In genomic region chr6:160197662-160198061, GRCh38 we compare ENCODE assay signal across 40 cellular contexts.
"Had no signal": no experiment of that assay in that cellular context is flagged by ENCODE, and none has a peak within 500 bp of the region (broad histone marks: within the 10 kb centered on the region; RNA-seq: fewer than 3 reads in every experiment).

No MANE protein-coding gene starts in this region.

- H3K4me3 ChIP-seq: adrenal gland, ascending aorta, body of pancreas, breast epithelium, cardiac muscle cell had no signal

- H3K27ac Mint-ChIP-seq: activated naive CD4-positive, alpha-beta T cell treated with anti-CD3 and anti-CD28 coated beads for 36 hours; activated naive CD4-positive, alpha-beta T cell treated with anti-CD3 and anti-CD28 coated beads, Interleukin-2, amount 10 ng/mL, durations not matched to agents 7 days and 5 days; activated naive CD4-positive, alpha-beta T cell treated with anti-CD3 and anti-CD28 coated beads, Interleukin-2, amount 50 U/mL, for 24 hours; activated naive CD4-positive, alpha-beta T cell treated with anti-CD3 and anti-CD28 coated beads, Interleukin-2, amount 50 U/mL, for 72 hours; activated naive CD8-positive, alpha-beta T cell; activated naive CD8-positive, alpha-beta T cell treated with anti-CD3 and anti-CD28 coated beads for 36 hours; activated naive CD8-positive, alpha-beta T cell treated with anti-CD3 and anti-CD28 coated beads, Interleukin-2, amount 10 ng/mL, durations not matched to agents 7 days and 5 days; activated naive CD8-positive, alpha-beta T cell treated with anti-CD3 and anti-CD28 coated beads, Interleukin-2, amount 50 U/mL, for 24 hours; activated T-cell treated with anti-CD3 and anti-CD28 coated beads, Interleukin-2, amount 50 U/mL, for 24 hours; activated T-cell treated with anti-CD3 and anti-CD28 coated beads, Interleukin-2, amount 50 U/mL, for 72 hours; activated T-helper 1 cell treated with anti-CD3 and anti-CD28 coated beads, Interleukin-12 subunit alpha, Interleukin-12 subunit beta, Interleukin-2, Interleukin-4 antibody, amounts not matched to agents 30 ng/mL and 10 ng/mL and 1 ng/mL, durations not matched to agents 14 hours and 24 hours and 36 hours; activated T-helper 17 cell treated with anti-CD3 and anti-CD28 coated beads, Interleukin-2, amount 50 U/mL, for 72 hours; activated T-helper 2 cell treated with anti-CD3 and anti-CD28 coated beads, Interferon-gamma antibody, Interleukin-2, Interleukin-4, amounts not matched to agents 10 μg/mL and 5 μg/mL and 100 μg/mL, durations not matched to agents 14 hours and 24 hours and 36 hours had no signal

- H3K4me1 Mint-ChIP-seq: activated naive CD4-positive, alpha-beta T cell treated with anti-CD3 and anti-CD28 coated beads, Interleukin-2, amount 10 ng/mL, durations not matched to agents 7 days and 5 days; activated naive CD4-positive, alpha-beta T cell treated with anti-CD3 and anti-CD28 coated beads, Interleukin-2, amount 50 U/mL, for 24 hours; activated naive CD8-positive, alpha-beta T cell treated with anti-CD3 and anti-CD28 coated beads, Interleukin-2, amount 10 ng/mL, durations not matched to agents 7 days and 5 days; activated naive CD8-positive, alpha-beta T cell treated with anti-CD3 and anti-CD28 coated beads, Interleukin-2, amount 50 U/mL, for 24 hours; activated T-helper 17 cell treated with anti-CD3 and anti-CD28 coated beads, Interleukin-2, amount 50 U/mL, for 72 hours; central memory CD8-positive, alpha-beta T cell had no signal

- H3K36me3 Mint-ChIP-seq: activated naive CD8-positive, alpha-beta T cell treated with anti-CD3 and anti-CD28 coated beads, Interleukin-2, amount 10 ng/mL, durations not matched to agents 7 days and 5 days; brain had no signal

- H3K27ac ChIP-seq: adrenal gland, ascending aorta, brain microvascular endothelial cell, breast epithelium, cardiac muscle cell had no signal

- H3K36me3 ChIP-seq: adrenal gland, ascending aorta, brain microvascular endothelial cell, breast epithelium, cardiac muscle cell had no signal

- ATAC-seq: activated naive CD4-positive, alpha-beta T cell treated with anti-CD3 and anti-CD28 coated beads, Interleukin-2, amount 50 U/mL, for 72 hours; activated naive CD8-positive, alpha-beta T cell treated with anti-CD3 and anti-CD28 coated beads, Interleukin-2, amount 50 U/mL, for 24 hours; activated T-cell treated with anti-CD3 and anti-CD28 coated beads, Interleukin-2, amount 50 U/mL, for 4 hours; activated T-cell treated with anti-CD3 and anti-CD28 coated beads, Interleukin-2, amount 50 U/mL, for 72 hours; activated T-helper 17 cell treated with anti-CD3 and anti-CD28 coated beads, Interleukin-2, amount 50 U/mL, for 72 hours; body of pancreas had no signal

- H3K27me3 ChIP-seq: adrenal gland, ascending aorta, body of pancreas, brain microvascular endothelial cell, breast epithelium, cardiac muscle cell had no signal

- H3K4me3 Mint-ChIP-seq: activated naive CD4-positive, alpha-beta T cell treated with anti-CD3 and anti-CD28 coated beads for 36 hours; activated naive CD4-positive, alpha-beta T cell treated with anti-CD3 and anti-CD28 coated beads, Interleukin-2, amount 10 ng/mL, durations not matched to agents 7 days and 5 days; activated naive CD4-positive, alpha-beta T cell treated with anti-CD3 and anti-CD28 coated beads, Interleukin-2, amount 50 U/mL, for 24 hours; activated naive CD8-positive, alpha-beta T cell; activated naive CD8-positive, alpha-beta T cell treated with anti-CD3 and anti-CD28 coated beads for 36 hours; activated naive CD8-positive, alpha-beta T cell treated with anti-CD3 and anti-CD28 coated beads, Interleukin-2, amount 10 ng/mL, durations not matched to agents 7 days and 5 days; activated naive CD8-positive, alpha-beta T cell treated with anti-CD3 and anti-CD28 coated beads, Interleukin-2, amount 50 U/mL, for 24 hours; activated T-cell treated with anti-CD3 and anti-CD28 coated beads, Interleukin-2, amount 50 U/mL, for 24 hours; activated T-cell treated with anti-CD3 and anti-CD28 coated beads, Interleukin-2, amount 50 U/mL, for 4 hours; activated T-cell treated with anti-CD3 and anti-CD28 coated beads, Interleukin-2, amount 50 U/mL, for 72 hours; activated T-helper 1 cell treated with anti-CD3 and anti-CD28 coated beads, Interleukin-12 subunit alpha, Interleukin-12 subunit beta, Interleukin-2, Interleukin-4 antibody, amounts not matched to agents 30 ng/mL and 10 ng/mL and 1 ng/mL, durations not matched to agents 14 hours and 24 hours and 36 hours; activated T-helper 17 cell treated with anti-CD3 and anti-CD28 coated beads, Interleukin-2, amount 50 U/mL, for 72 hours; brain; central memory CD8-positive, alpha-beta T cell had no signal

- H3K4me1 ChIP-seq: adrenal gland, body of pancreas, breast epithelium had no signal

- FAIRE-seq: astrocyte, bronchial epithelial cell had no signal

- DNase-seq: activated effector memory CD4-positive, alpha-beta T cell treated with anti-CD3 and anti-CD28 coated beads, Interleukin-2, amount 50 U/mL, for 16 hours; activated effector memory CD4-positive, alpha-beta T cell treated with Interleukin-2 at 50 U/mL for 16 hours; activated gamma-delta T cell; activated gamma-delta T cell treated with Interleukin-2 at 50 U/mL for 16 hours; activated naive CD4-positive, alpha-beta T cell; activated naive CD4-positive, alpha-beta T cell treated with anti-CD3 and anti-CD28 coated beads for 36 hours; activated naive CD4-positive, alpha-beta T cell treated with anti-CD3 and anti-CD28 coated beads, Interleukin-2, amount 10 ng/mL, durations not matched to agents 7 days and 5 days; activated naive CD4-positive, alpha-beta T cell treated with anti-CD3 and anti-CD28 coated beads, Interleukin-2, amount 50 U/mL, for 16 hours; activated naive CD4-positive, alpha-beta T cell treated with Interleukin-2 at 50 U/mL for 16 hours; activated naive CD8-positive, alpha-beta T cell treated with anti-CD3 and anti-CD28 coated beads for 36 hours; activated naive CD8-positive, alpha-beta T cell treated with anti-CD3 and anti-CD28 coated beads, Interleukin-2, amount 10 ng/mL, durations not matched to agents 7 days and 5 days; activated naive CD8-positive, alpha-beta T cell treated with anti-CD3 and anti-CD28 coated beads, Interleukin-2, amount 50 U/mL, for 24 hours; activated T-cell treated with anti-CD3 and anti-CD28 coated beads, Interleukin-2, amount 50 U/mL, for 1 hour; activated T-cell treated with anti-CD3 and anti-CD28 coated beads, Interleukin-2, amount 50 U/mL, for 24 hours; activated T-cell treated with anti-CD3 and anti-CD28 coated beads, Interleukin-2, amount 50 U/mL, for 4 hours; activated T-cell treated with anti-CD3 and anti-CD28 coated beads, Interleukin-2, amount 50 U/mL, for 48 hours; activated T-cell treated with anti-CD3 and anti-CD28 coated beads, Interleukin-2, amount 50 U/mL, for 72 hours; adrenal gland; amniotic stem cell; amygdala; anterior cingulate cortex; aorta; body of pancreas; brain microvascular endothelial cell; caudate nucleus; central memory CD4-positive, alpha-beta T cell; cerebellar nuclear complex had no signal
